1 cellular context compared by ENCODE assay signal in genomic region chr1:31755197-31755611, GRCh38.
TF ChIP-seq lines count a peak whose summit lies in the region.

No MANE protein-coding gene starts in this region.

TF ChIP-seq in SK-N-SH, 30 proteins besides CTCF, POLR2A, EP300 and RAD21:
- TF ChIP-seq PBX3 (IDR thresholded peaks at IDR 0.05) (peak; percentile 13; the same call in 1 of the 2 replicates), TEAD4 (IDR thresholded peaks at IDR 0.05; ENCODE audit: borderline replicate concordance, insufficient read depth) (no peak), YY1 (IDR thresholded peaks at IDR 0.05; ENCODE audit: low read depth) (no peak), MAX (IDR thresholded peaks at IDR 0.05; ENCODE audit: low read depth) (no peak), FOSL2 (IDR thresholded peaks at IDR 0.05; ENCODE audit: borderline replicate concordance, low read depth) (no peak), TAF1 (IDR thresholded peaks at IDR 0.05; ENCODE audit: borderline replicate concordance, low read depth, low read length) (no peak), CHD2 (IDR thresholded peaks at IDR 0.05; ENCODE audit: low read length, partially characterized antibody) (no peak), RFX5 (IDR thresholded peaks at IDR 0.05; ENCODE audit: low read length) (no peak), ELF1 (IDR thresholded peaks at IDR 0.05) (no peak), EZH2phosphoT487 (IDR thresholded peaks at IDR 0.05; ENCODE audit: borderline replicate concordance, low read depth) (no peak), TCF12 (IDR thresholded peaks at IDR 0.05) (peak; percentile 26; the same call in 1 of the 2 replicates), JUND (IDR thresholded peaks at IDR 0.05) (no peak), NFIC (IDR thresholded peaks at IDR 0.05; ENCODE audit: borderline replicate concordance) (peak; percentile 59), RXRA (IDR thresholded peaks at IDR 0.05; ENCODE audit: borderline replicate concordance, low read depth) (peak; percentile 64; the same call in 1 of the 2 replicates), FOXJ3 (CRISPR knock-in tag; IDR thresholded peaks at IDR 0.05) (peak; percentile 12; the same call in 1 of the 2 replicates)
- TF ChIP-seq, protein P1, sequence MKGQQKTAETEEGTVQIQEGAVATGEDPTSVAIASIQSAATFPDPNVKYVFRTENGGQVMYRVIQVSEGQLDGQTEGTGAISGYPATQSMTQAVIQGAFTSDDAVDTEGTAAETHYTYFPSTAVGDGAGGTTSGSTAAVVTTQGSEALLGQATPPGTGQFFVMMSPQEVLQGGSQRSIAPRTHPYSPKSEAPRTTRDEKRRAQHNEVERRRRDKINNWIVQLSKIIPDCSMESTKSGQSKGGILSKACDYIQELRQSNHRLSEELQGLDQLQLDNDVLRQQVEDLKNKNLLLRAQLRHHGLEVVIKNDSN (IDR thresholded peaks at IDR 0.05; ENCODE audit: borderline replicate concordance, low read depth), result no peak
